1 cellular context compared by ENCODE assay signal in genomic region chr17:57849874-57850754, GRCh38.
TF ChIP-seq lines count a peak whose summit lies in the region.

TSS of gene MRPS23 (minus strand) at chr17:57850044. CDS start at chr17:57850010, 34 bp downstream.

TF ChIP-seq in HepG2, 621 proteins besides CTCF, POLR2A, EP300 and RAD21 (continued from another document):
- TF ChIP-seq GRHL1 (CRISPR knock-in tag; conservative IDR thresholded peaks at IDR 0.05) (no peak), HDAC6 (IDR thresholded peaks at IDR 0.05; ENCODE audit: low read depth, low read length) (no peak), HNRNPL (IDR thresholded peaks at IDR 0.05; ENCODE audit: low read depth, low read length) (peak; percentile 73), KLF15 (CRISPR knock-in tag; IDR thresholded peaks at IDR 0.05; ENCODE audit: borderline replicate concordance) (peak; percentile 71; the same call in 1 of the 2 replicates), FOXA1 (IDR thresholded peaks at IDR 0.05) (no peak), FOXA1 (CRISPR knock-in tag; IDR thresholded peaks at IDR 0.05) (peak; percentile 65), JUND (CRISPR knock-in tag; IDR thresholded peaks at IDR 0.05) (peak; percentile 46; the same call in 1 of the 2 replicates), ZBTB3 (CRISPR knock-in tag; IDR thresholded peaks at IDR 0.05; ENCODE audit: borderline replicate concordance, low read depth) (peak; percentile 82), FOXJ3 (CRISPR knock-in tag; IDR thresholded peaks at IDR 0.05; ENCODE audit: borderline replicate concordance) (peak; percentile 92), CHCHD3 (CRISPR knock-in tag; IDR thresholded peaks at IDR 0.05) (no peak), PAX8 (CRISPR knock-in tag; IDR thresholded peaks at IDR 0.05; ENCODE audit: borderline replicate concordance) (peak; percentile 96; the same call in 1 of the 2 replicates), HNF4G (IDR thresholded peaks at IDR 0.05; ENCODE audit: borderline replicate concordance, low read depth, low read length) (peak; percentile 76; the same call in 1 of the 2 replicates), HNF4G (CRISPR knock-in tag; IDR thresholded peaks at IDR 0.05; ENCODE audit: borderline replicate concordance, low read depth) (peak; percentile 92), ZSCAN31 (CRISPR knock-in tag; IDR thresholded peaks at IDR 0.05; ENCODE audit: low read depth) (peak; percentile 97), U2AF2 (IDR thresholded peaks at IDR 0.05; ENCODE audit: low read depth, low read length) (no peak), ZBTB42 (CRISPR knock-in tag; IDR thresholded peaks at IDR 0.05) (peak; percentile 82)
- TF ChIP-seq, protein P1, sequence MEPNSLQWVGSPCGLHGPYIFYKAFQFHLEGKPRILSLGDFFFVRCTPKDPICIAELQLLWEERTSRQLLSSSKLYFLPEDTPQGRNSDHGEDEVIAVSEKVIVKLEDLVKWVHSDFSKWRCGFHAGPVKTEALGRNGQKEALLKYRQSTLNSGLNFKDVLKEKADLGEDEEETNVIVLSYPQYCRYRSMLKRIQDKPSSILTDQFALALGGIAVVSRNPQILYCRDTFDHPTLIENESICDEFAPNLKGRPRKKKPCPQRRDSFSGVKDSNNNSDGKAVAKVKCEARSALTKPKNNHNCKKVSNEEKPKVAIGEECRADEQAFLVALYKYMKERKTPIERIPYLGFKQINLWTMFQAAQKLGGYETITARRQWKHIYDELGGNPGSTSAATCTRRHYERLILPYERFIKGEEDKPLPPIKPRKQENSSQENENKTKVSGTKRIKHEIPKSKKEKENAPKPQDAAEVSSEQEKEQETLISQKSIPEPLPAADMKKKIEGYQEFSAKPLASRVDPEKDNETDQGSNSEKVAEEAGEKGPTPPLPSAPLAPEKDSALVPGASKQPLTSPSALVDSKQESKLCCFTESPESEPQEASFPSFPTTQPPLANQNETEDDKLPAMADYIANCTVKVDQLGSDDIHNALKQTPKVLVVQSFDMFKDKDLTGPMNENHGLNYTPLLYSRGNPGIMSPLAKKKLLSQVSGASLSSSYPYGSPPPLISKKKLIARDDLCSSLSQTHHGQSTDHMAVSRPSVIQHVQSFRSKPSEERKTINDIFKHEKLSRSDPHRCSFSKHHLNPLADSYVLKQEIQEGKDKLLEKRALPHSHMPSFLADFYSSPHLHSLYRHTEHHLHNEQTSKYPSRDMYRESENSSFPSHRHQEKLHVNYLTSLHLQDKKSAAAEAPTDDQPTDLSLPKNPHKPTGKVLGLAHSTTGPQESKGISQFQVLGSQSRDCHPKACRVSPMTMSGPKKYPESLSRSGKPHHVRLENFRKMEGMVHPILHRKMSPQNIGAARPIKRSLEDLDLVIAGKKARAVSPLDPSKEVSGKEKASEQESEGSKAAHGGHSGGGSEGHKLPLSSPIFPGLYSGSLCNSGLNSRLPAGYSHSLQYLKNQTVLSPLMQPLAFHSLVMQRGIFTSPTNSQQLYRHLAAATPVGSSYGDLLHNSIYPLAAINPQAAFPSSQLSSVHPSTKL (CRISPR knock-in tag; IDR thresholded peaks at IDR 0.05) = peak; percentile 84
- TF ChIP-seq, protein P2, sequence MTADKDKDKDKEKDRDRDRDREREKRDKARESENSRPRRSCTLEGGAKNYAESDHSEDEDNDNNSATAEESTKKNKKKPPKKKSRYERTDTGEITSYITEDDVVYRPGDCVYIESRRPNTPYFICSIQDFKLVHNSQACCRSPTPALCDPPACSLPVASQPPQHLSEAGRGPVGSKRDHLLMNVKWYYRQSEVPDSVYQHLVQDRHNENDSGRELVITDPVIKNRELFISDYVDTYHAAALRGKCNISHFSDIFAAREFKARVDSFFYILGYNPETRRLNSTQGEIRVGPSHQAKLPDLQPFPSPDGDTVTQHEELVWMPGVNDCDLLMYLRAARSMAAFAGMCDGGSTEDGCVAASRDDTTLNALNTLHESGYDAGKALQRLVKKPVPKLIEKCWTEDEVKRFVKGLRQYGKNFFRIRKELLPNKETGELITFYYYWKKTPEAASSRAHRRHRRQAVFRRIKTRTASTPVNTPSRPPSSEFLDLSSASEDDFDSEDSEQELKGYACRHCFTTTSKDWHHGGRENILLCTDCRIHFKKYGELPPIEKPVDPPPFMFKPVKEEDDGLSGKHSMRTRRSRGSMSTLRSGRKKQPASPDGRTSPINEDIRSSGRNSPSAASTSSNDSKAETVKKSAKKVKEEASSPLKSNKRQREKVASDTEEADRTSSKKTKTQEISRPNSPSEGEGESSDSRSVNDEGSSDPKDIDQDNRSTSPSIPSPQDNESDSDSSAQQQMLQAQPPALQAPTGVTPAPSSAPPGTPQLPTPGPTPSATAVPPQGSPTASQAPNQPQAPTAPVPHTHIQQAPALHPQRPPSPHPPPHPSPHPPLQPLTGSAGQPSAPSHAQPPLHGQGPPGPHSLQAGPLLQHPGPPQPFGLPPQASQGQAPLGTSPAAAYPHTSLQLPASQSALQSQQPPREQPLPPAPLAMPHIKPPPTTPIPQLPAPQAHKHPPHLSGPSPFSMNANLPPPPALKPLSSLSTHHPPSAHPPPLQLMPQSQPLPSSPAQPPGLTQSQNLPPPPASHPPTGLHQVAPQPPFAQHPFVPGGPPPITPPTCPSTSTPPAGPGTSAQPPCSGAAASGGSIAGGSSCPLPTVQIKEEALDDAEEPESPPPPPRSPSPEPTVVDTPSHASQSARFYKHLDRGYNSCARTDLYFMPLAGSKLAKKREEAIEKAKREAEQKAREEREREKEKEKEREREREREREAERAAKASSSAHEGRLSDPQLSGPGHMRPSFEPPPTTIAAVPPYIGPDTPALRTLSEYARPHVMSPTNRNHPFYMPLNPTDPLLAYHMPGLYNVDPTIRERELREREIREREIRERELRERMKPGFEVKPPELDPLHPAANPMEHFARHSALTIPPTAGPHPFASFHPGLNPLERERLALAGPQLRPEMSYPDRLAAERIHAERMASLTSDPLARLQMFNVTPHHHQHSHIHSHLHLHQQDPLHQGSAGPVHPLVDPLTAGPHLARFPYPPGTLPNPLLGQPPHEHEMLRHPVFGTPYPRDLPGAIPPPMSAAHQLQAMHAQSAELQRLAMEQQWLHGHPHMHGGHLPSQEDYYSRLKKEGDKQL (CRISPR knock-in tag; IDR thresholded peaks at IDR 0.05; ENCODE audit: low read depth) = peak; percentile 77
- TF ChIP-seq, protein P3, sequence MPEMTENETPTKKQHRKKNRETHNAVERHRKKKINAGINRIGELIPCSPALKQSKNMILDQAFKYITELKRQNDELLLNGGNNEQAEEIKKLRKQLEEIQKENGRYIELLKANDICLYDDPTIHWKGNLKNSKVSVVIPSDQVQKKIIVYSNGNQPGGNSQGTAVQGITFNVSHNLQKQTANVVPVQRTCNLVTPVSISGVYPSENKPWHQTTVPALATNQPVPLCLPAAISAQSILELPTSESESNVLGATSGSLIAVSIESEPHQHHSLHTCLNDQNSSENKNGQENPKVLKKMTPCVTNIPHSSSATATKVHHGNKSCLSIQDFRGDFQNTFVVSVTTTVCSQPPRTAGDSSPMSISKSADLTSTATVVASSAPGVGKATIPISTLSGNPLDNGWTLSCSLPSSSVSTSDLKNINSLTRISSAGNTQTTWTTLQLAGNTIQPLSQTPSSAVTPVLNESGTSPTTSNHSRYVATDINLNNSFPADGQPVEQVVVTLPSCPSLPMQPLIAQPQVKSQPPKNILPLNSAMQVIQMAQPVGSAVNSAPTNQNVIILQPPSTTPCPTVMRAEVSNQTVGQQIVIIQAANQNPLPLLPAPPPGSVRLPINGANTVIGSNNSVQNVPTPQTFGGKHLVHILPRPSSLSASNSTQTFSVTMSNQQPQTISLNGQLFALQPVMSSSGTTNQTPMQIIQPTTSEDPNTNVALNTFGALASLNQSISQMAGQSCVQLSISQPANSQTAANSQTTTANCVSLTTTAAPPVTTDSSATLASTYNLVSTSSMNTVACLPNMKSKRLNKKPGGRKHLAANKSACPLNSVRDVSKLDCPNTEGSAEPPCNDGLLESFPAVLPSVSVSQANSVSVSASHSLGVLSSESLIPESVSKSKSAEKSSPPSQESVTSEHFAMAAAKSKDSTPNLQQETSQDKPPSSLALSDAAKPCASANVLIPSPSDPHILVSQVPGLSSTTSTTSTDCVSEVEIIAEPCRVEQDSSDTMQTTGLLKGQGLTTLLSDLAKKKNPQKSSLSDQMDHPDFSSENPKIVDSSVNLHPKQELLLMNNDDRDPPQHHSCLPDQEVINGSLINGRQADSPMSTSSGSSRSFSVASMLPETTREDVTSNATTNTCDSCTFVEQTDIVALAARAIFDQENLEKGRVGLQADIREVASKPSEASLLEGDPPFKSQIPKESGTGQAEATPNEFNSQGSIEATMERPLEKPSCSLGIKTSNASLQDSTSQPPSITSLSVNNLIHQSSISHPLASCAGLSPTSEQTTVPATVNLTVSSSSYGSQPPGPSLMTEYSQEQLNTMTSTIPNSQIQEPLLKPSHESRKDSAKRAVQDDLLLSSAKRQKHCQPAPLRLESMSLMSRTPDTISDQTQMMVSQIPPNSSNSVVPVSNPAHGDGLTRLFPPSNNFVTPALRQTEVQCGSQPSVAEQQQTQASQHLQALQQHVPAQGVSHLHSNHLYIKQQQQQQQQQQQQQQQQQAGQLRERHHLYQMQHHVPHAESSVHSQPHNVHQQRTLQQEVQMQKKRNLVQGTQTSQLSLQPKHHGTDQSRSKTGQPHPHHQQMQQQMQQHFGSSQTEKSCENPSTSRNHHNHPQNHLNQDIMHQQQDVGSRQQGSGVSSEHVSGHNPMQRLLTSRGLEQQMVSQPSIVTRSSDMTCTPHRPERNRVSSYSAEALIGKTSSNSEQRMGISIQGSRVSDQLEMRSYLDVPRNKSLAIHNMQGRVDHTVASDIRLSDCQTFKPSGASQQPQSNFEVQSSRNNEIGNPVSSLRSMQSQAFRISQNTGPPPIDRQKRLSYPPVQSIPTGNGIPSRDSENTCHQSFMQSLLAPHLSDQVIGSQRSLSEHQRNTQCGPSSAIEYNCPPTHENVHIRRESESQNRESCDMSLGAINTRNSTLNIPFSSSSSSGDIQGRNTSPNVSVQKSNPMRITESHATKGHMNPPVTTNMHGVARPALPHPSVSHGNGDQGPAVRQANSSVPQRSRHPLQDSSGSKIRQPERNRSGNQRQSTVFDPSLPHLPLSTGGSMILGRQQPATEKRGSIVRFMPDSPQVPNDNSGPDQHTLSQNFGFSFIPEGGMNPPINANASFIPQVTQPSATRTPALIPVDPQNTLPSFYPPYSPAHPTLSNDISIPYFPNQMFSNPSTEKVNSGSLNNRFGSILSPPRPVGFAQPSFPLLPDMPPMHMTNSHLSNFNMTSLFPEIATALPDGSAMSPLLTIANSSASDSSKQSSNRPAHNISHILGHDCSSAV (CRISPR knock-in tag; IDR thresholded peaks at IDR 0.05; ENCODE audit: borderline replicate concordance) = peak; percentile 34; the same call in 1 of the 2 replicates
- TF ChIP-seq, protein P4, sequence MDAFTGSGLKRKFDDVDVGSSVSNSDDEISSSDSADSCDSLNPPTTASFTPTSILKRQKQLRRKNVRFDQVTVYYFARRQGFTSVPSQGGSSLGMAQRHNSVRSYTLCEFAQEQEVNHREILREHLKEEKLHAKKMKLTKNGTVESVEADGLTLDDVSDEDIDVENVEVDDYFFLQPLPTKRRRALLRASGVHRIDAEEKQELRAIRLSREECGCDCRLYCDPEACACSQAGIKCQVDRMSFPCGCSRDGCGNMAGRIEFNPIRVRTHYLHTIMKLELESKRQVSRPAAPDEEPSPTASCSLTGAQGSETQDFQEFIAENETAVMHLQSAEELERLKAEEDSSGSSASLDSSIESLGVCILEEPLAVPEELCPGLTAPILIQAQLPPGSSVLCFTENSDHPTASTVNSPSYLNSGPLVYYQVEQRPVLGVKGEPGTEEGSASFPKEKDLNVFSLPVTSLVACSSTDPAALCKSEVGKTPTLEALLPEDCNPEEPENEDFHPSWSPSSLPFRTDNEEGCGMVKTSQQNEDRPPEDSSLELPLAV (CRISPR knock-in tag; conservative IDR thresholded peaks at IDR 0.05; ENCODE audit: low read depth) = 0 out of 2 replicates have a peak, but pooled peaks have one; percentile 76
- TF ChIP-seq, protein P5, sequence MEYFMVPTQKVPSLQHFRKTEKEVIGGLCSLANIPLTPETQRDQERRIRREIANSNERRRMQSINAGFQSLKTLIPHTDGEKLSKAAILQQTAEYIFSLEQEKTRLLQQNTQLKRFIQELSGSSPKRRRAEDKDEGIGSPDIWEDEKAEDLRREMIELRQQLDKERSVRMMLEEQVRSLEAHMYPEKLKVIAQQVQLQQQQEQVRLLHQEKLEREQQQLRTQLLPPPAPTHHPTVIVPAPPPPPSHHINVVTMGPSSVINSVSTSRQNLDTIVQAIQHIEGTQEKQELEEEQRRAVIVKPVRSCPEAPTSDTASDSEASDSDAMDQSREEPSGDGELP (IDR thresholded peaks at IDR 0.05; ENCODE audit: borderline replicate concordance, low read depth) = peak; percentile 66; the same call in 1 of the 2 replicates
